1 cellular context compared by ENCODE assay signal in the genomic region with DNA sequence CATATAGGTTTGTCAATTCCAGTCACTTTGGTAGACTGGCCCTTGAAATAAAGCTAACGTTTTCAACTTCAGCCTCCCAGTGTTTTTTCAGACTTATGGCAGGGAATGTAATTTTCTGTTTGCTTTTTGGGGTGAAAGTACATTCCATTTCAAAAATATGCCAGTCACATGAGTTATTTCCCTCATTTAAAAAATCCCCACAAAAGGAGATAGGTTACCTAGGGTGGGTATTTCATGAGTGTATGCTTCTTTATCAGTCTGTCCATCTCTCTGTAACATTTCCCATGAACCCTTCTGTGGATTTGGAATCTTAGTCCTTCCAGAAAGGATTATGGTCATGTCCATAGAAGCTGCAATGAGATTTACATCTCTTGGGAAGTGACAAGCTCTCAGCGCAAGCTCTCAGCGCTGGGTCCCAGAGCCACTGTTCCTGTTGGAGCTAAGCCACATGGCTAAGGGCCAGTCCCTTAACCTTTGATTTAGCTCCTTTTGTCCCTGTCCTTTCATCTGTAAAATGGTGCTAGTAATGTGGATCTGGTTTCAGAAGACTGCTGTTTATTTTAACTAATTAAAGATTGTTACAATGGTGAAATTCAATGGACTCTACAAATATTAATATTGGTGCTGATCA.
TF ChIP-seq lines count a peak whose summit lies in the region.

No MANE protein-coding gene starts in this region.

TF ChIP-seq in WTC11, 78 proteins besides CTCF, POLR2A, EP300 and RAD21 (continued from another document):
- TF ChIP-seq, protein P1, sequence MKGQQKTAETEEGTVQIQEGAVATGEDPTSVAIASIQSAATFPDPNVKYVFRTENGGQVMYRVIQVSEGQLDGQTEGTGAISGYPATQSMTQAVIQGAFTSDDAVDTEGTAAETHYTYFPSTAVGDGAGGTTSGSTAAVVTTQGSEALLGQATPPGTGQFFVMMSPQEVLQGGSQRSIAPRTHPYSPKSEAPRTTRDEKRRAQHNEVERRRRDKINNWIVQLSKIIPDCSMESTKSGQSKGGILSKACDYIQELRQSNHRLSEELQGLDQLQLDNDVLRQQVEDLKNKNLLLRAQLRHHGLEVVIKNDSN (CRISPR knock-in tag; IDR thresholded peaks at IDR 0.05) = no peak
- TF ChIP-seq IRF2 (CRISPR knock-in tag; IDR thresholded peaks at IDR 0.05; ENCODE audit: borderline replicate concordance, low read depth) (no peak), ATF3 (CRISPR knock-in tag; conservative IDR thresholded peaks at IDR 0.05) (no peak)
